Comparison of ENCODE assay signal across 1 cellular context in genomic region chr2:2613279-2614199, GRCh38.
TF ChIP-seq lines count a peak whose summit lies in the region.

No MANE protein-coding gene starts in this region.

TF ChIP-seq in H1, 55 proteins besides CTCF, POLR2A, EP300 and RAD21 (continued from another document):
- peak; percentile 35; the same call in 1 of the 2 replicates for TF ChIP-seq SP1 (IDR thresholded peaks at IDR 0.05; ENCODE audit: low read depth, low read length)
- TF ChIP-seq CHD1 (IDR thresholded peaks at IDR 0.05; ENCODE audit: low read depth, low read length) = no peak
- TF ChIP-seq HDAC6 (IDR thresholded peaks at IDR 0.05; ENCODE audit: low read depth, low read length) = no peak
- TF ChIP-seq USF2 (IDR thresholded peaks at IDR 0.05; ENCODE audit: low read length) = peak; percentile 58; the same call in 1 of the 2 replicates
- TF ChIP-seq ZNF274 (IDR thresholded peaks at IDR 0.05; ENCODE audit: borderline replicate concordance, extremely low read depth, low read length) = no peak
- TF ChIP-seq RFX5 (IDR thresholded peaks at IDR 0.05; ENCODE audit: borderline replicate concordance, low read depth, low read length) = no peak
- 0 out of 2 replicates have a peak, but pooled peaks have one; percentile 29 for TF ChIP-seq TBP (IDR thresholded peaks at IDR 0.05; ENCODE audit: low read depth, low read length)
- TF ChIP-seq SIX5 (IDR thresholded peaks at IDR 0.05; ENCODE audit: low read depth, low read length) = peak; percentile 86
- TF ChIP-seq CREB1 (IDR thresholded peaks at IDR 0.05) = peak; percentile 95
- TF ChIP-seq E2F6 (IDR thresholded peaks at IDR 0.05) = peak; percentile 76
- TF ChIP-seq NRF1 (IDR thresholded peaks at IDR 0.05; ENCODE audit: low read depth, low read length) = no peak
- no peak for TF ChIP-seq CBX8 (IDR thresholded peaks at IDR 0.05; ENCODE audit: borderline replicate concordance, low read depth, low read length)
- no peak for TF ChIP-seq CHD7 (IDR thresholded peaks at IDR 0.05; ENCODE audit: insufficient replicate concordance, low read length)
- peak; percentile 73 for TF ChIP-seq ATF3 (IDR thresholded peaks at IDR 0.05; ENCODE audit: insufficient read depth, low read depth, low read length)
- no peak for TF ChIP-seq SUZ12 (IDR thresholded peaks at IDR 0.05; ENCODE audit: low read length)
- TF ChIP-seq JUND (IDR thresholded peaks at IDR 0.05; ENCODE audit: low read length) = no peak
- no peak for TF ChIP-seq POU5F1 (IDR thresholded peaks at IDR 0.05; ENCODE audit: low read depth, low read length)
- TF ChIP-seq SIN3A (conservative IDR thresholded peaks at IDR 0.05 in 1 of 2, IDR thresholded peaks at IDR 0.05 in 1 of 2; ENCODE audit: low read depth in 1 of 2, low read length in 2 of 2) = peak in 1 of 2 experiments; percentile 75; a peak in 1 of 4 replicates
- no peak for TF ChIP-seq GABPA (IDR thresholded peaks at IDR 0.05; ENCODE audit: borderline replicate concordance, insufficient read depth, low read length)
- TF ChIP-seq CEBPB (IDR thresholded peaks at IDR 0.05; ENCODE audit: low read depth, low read length) = no peak
- TF ChIP-seq SRF (IDR thresholded peaks at IDR 0.05; ENCODE audit: low read depth, low read length) = no peak
- TF ChIP-seq GTF2F1 (IDR thresholded peaks at IDR 0.05; ENCODE audit: borderline replicate concordance, low read depth, low read length) = no peak
- no peak for TF ChIP-seq EZH2 (IDR thresholded peaks at IDR 0.05; ENCODE audit: low read depth, low read length, severe bottlenecking)
- no peak for TF ChIP-seq TCF12 (IDR thresholded peaks at IDR 0.05; ENCODE audit: low read depth, low read length)
- no peak for TF ChIP-seq CBX5 (IDR thresholded peaks at IDR 0.05; ENCODE audit: low read depth, low read length)
- TF ChIP-seq CHD2 (IDR thresholded peaks at IDR 0.05; ENCODE audit: low read length) = peak; percentile 73
- no peak for TF ChIP-seq HDAC2 (IDR thresholded peaks at IDR 0.05; ENCODE audit: borderline replicate concordance in 1 of 2, low read depth in 2 of 2, low read length in 2 of 2)
- peak; percentile 65; the same call in 1 of the 2 replicates for TF ChIP-seq TEAD4 (IDR thresholded peaks at IDR 0.05; ENCODE audit: low read depth, low read length)
- no peak for TF ChIP-seq BACH1 (IDR thresholded peaks at IDR 0.05; ENCODE audit: low read length)
- TF ChIP-seq JUN (IDR thresholded peaks at IDR 0.05; ENCODE audit: low read depth, low read length) = no peak
- TF ChIP-seq ASH2L (IDR thresholded peaks at IDR 0.05; ENCODE audit: low read length) = no peak
- TF ChIP-seq SAP30 (IDR thresholded peaks at IDR 0.05; ENCODE audit: insufficient read depth, insufficient replicate concordance, low read length) = no peak
- no peak for TF ChIP-seq TAF7 (optimal IDR thresholded peaks at IDR 0.05; ENCODE audit: borderline replicate concordance, low read depth, low read length)
- TF ChIP-seq MAX (IDR thresholded peaks at IDR 0.05) = peak; percentile 83; the same call in 1 of the 2 replicates
- no peak for TF ChIP-seq SIRT6 (IDR thresholded peaks at IDR 0.05; ENCODE audit: low read length)
- no peak for TF ChIP-seq BRCA1 (IDR thresholded peaks at IDR 0.05; ENCODE audit: low read depth, low read length)
- no peak for TF ChIP-seq BCL11A (IDR thresholded peaks at IDR 0.05; ENCODE audit: low read depth in 2 of 2, low read length in 2 of 2)
- TF ChIP-seq RNF2 (IDR thresholded peaks at IDR 0.05; ENCODE audit: borderline replicate concordance, low read depth, low read length, missing control alignments, poor library complexity, severe bottlenecking) = no peak
- TF ChIP-seq RXRA (IDR thresholded peaks at IDR 0.05; ENCODE audit: insufficient read depth, low read depth, low read length) = no peak
- TF ChIP-seq YY1 (IDR thresholded peaks at IDR 0.05; ENCODE audit: low read depth, low read length) = peak; percentile 92
